27 cellular contexts compared by ENCODE assay signal in genomic region chr1:46205141-46205540, GRCh38. TPM values are rescaled to one million over a fixed set of nuclear protein-coding genes. Genes with fewer than 3 reads are reported as not detected.
DNase-seq lines count a peak whose midpoint lies in the region; ATAC-seq, FAIRE-seq and TF ChIP-seq lines count a peak whose summit lies in the region.
"Had no signal": no experiment of that assay in that cellular context is flagged by ENCODE, and none has a peak within 500 bp of the region (broad histone marks: within the 10 kb centered on the region; RNA-seq: fewer than 3 reads in every experiment).

No MANE protein-coding gene starts in this region.

- H3K27ac Mint-ChIP-seq in GM23338 = no peak overlapping the region
- H3K27ac Mint-ChIP-seq in stimulated activated effector memory CD8-positive, alpha-beta T cell treated with anti-CD3 and anti-CD28 coated beads, Interleukin-12 subunit alpha, Interleukin-12 subunit beta, amount 100 ng/mL, for 72 hours = peak overlapping the region; percentile 10
- H3K27ac Mint-ChIP-seq: activated CD4-positive, alpha-beta T cell treated with anti-CD3 and anti-CD28 coated beads for 36 hours; activated T-cell treated with anti-CD3 and anti-CD28 coated beads, Interleukin-2, amount 50 U/mL, for 72 hours; nephron progenitor cell; progenitor cell of endocrine pancreas had no signal

- H3K36me3 Mint-ChIP-seq in GM23338 (ENCODE audit: low read depth) = no peaks in the 10 kb centered on the region
- peaks cover 5% of the 10 kb centered on the region for H3K36me3 Mint-ChIP-seq in stimulated activated effector memory CD8-positive, alpha-beta T cell treated with anti-CD3 and anti-CD28 coated beads, Interleukin-12 subunit alpha, Interleukin-12 subunit beta, amount 100 ng/mL, for 72 hours

- no peaks in the 10 kb centered on the region for H3K36me3 ChIP-seq in GM23338 (ENCODE audit: insufficient read depth)
- H3K36me3 ChIP-seq in ascending aorta = peaks cover 4 to 6% of the 10 kb centered on the region in 2 donors
- peaks cover 0 to 16% of the 10 kb centered on the region in 2 donors for H3K36me3 ChIP-seq in gastroesophageal sphincter
- H3K36me3 ChIP-seq in suprapubic skin = no peaks in the 10 kb centered on the region
- H3K36me3 ChIP-seq: left lung had no signal

- TF ChIP-seq EP300 in gastroesophageal sphincter (IDR thresholded peaks at IDR 0.05) (no peak), suprapubic skin (IDR thresholded peaks at IDR 0.05) (no peak)

- H3K27me3 Mint-ChIP-seq in GM23338 (ENCODE audit: insufficient read depth, low read depth, poor library complexity) = peaks cover 20% of the 10 kb centered on the region

- ATAC-seq in GM23338 = no peak
- no peak for ATAC-seq in gastroesophageal sphincter
- ATAC-seq in stimulated activated effector memory CD8-positive, alpha-beta T cell treated with anti-CD3 and anti-CD28 coated beads, Interleukin-12 subunit alpha, Interleukin-12 subunit beta, amount 100 ng/mL, for 72 hours = no peak
- ATAC-seq: activated CD4-positive, alpha-beta T cell treated with anti-CD3 and anti-CD28 coated beads for 36 hours; activated T-cell treated with anti-CD3 and anti-CD28 coated beads, Interleukin-2, amount 50 U/mL, for 72 hours had no signal

- H4K20me1 ChIP-seq in GM23338 (replicated peaks; ENCODE audit: insufficient read depth) = no peaks in the 10 kb centered on the region

- H3K4me3 Mint-ChIP-seq in GM23338 = no peak overlapping the region
- no peak overlapping the region for H3K4me3 Mint-ChIP-seq in stimulated activated effector memory CD8-positive, alpha-beta T cell treated with anti-CD3 and anti-CD28 coated beads, Interleukin-12 subunit alpha, Interleukin-12 subunit beta, amount 100 ng/mL, for 72 hours
- H3K4me3 Mint-ChIP-seq: activated CD4-positive, alpha-beta T cell treated with anti-CD3 and anti-CD28 coated beads for 36 hours; activated T-cell treated with anti-CD3 and anti-CD28 coated beads, Interleukin-2, amount 50 U/mL, for 72 hours had no signal

- H3K79me2 ChIP-seq in GM23338 (replicated peaks; ENCODE audit: insufficient read depth) = no peaks in the 10 kb centered on the region

- H3K4me1 Mint-ChIP-seq in GM23338 = peaks cover 22% of the 10 kb centered on the region
- H3K4me1 Mint-ChIP-seq in stimulated activated effector memory CD8-positive, alpha-beta T cell treated with anti-CD3 and anti-CD28 coated beads, Interleukin-12 subunit alpha, Interleukin-12 subunit beta, amount 100 ng/mL, for 72 hours = peaks cover 7% of the 10 kb centered on the region

- H3K9me2 ChIP-seq in GM23338 (ENCODE audit: insufficient read depth) = no peaks in the 10 kb centered on the region

- intact Hi-C loops in ascending aorta (cut with DNase I) = no loop called here

- H3K4me2 ChIP-seq in GM23338 = 0 out of 2 replicates have a peak overlapping the region, but pooled peaks have one; percentile 20

- H3K9me3 ChIP-seq in ascending aorta = no peaks in the 10 kb centered on the region
- no peaks in the 10 kb centered on the region for H3K9me3 ChIP-seq in gastroesophageal sphincter
- H3K9me3 ChIP-seq in suprapubic skin = no peaks in the 10 kb centered on the region
- H3K9me3 ChIP-seq: left lung had no signal

- H3K4me1 ChIP-seq in GM23338 (ENCODE audit: insufficient read depth) (peaks cover 5% of the 10 kb centered on the region), ascending aorta (peaks cover 0 to 12% of the 10 kb centered on the region in 2 donors), gastroesophageal sphincter (peaks cover 0 to 45% (median 13%) of the 10 kb centered on the region in 3 donors), suprapubic skin (peaks cover 38% of the 10 kb centered on the region)

- no peak overlapping the region for H3K27ac ChIP-seq in GM23338 (ENCODE audit: low read depth)
- H3K27ac ChIP-seq in ascending aorta = peak overlapping the region; percentile 90 to 95
- H3K27ac ChIP-seq in gastroesophageal sphincter = peak overlapping the region in 3 of 4 donors; percentile 83 to 91 (median 89)
- H3K27ac ChIP-seq in suprapubic skin = no peak overlapping the region
- H3K27ac ChIP-seq: left lung had no signal

- no peak for TF ChIP-seq POLR2A in gastroesophageal sphincter (IDR thresholded peaks at IDR 0.05)
- no peak for TF ChIP-seq POLR2A in GM12892 (IDR thresholded peaks at IDR 0.05; ENCODE audit: low read depth, low read length)
- no peak for TF ChIP-seq POLR2A in suprapubic skin (IDR thresholded peaks at IDR 0.05)

- no peak overlapping the region for H2AFZ ChIP-seq in GM23338

- FAIRE-seq in GM12892 (lab: Jason Lieb, UNC) = no peak

- H3K27me3 ChIP-seq in GM23338 (ENCODE audit: insufficient read depth) = 0 out of 2 replicates have a peak, but pooled peaks cover 5% of the 10 kb centered on the region
- H3K27me3 ChIP-seq in ascending aorta = no peaks in the 10 kb centered on the region
- no peaks in the 10 kb centered on the region for H3K27me3 ChIP-seq in gastroesophageal sphincter
- no peaks in the 10 kb centered on the region for H3K27me3 ChIP-seq in suprapubic skin

- 0 out of 2 replicates have a peak, but pooled peaks cover 5% of the 10 kb centered on the region for H3F3A ChIP-seq in GM23338 (replicated peaks; ENCODE audit: low read depth)

- H3K9me3 Mint-ChIP-seq in GM23338 = no peaks in the 10 kb centered on the region
- H3K9me3 Mint-ChIP-seq in stimulated activated effector memory CD8-positive, alpha-beta T cell treated with anti-CD3 and anti-CD28 coated beads, Interleukin-12 subunit alpha, Interleukin-12 subunit beta, amount 100 ng/mL, for 72 hours = no peaks in the 10 kb centered on the region
- H3K9me3 Mint-ChIP-seq: activated T-cell treated with anti-CD3 and anti-CD28 coated beads, Interleukin-2, amount 50 U/mL, for 72 hours; nephron progenitor cell; stimulated activated naive B cell treated with anti-CD40 and anti-IgM and Interleukin-4, amounts not matched to agents 10 μg/mL and 1 μg/mL and 100 μg/mL, for 72 hours had no signal

- H3K4me3 ChIP-seq in GM23338 (no peak overlapping the region), ascending aorta (peak overlapping the region; percentile 83 to 87), gastroesophageal sphincter (peak overlapping the region in 1 of 2 donors; percentile 90), suprapubic skin (no peak overlapping the region)
- H3K4me3 ChIP-seq: left lung had no signal

- WGBS in gastroesophageal sphincter (ENCODE audit: low coverage in 1 of 2), 2 donors = 53 to 71% methylated on average over 2 to 3 of the region's 3 CpGs
- WGBS in suprapubic skin = 59% methylated on average over 3 of the region's 3 CpGs

- TF ChIP-seq CTCF in GM23338 (conservative IDR thresholded peaks at IDR 0.05; ENCODE audit: low read depth in 2 of 2) (no peak), ascending aorta (IDR thresholded peaks at IDR 0.05) (no peak), gastroesophageal sphincter (IDR thresholded peaks at IDR 0.05) (no peak), suprapubic skin (IDR thresholded peaks at IDR 0.05) (no peak)

- DNase-seq in GM23338 (ENCODE audit: low spot score) (no peak), ascending aorta (ENCODE audit: low spot score in 2 of 2) (no peak), GM12892 (ENCODE audit: insufficient read length) (no peak), GM19238 (ENCODE audit: insufficient read length, low spot score) (no peak), epidermal melanocyte (ENCODE audit: insufficient read length, low spot score) (no peak), suprapubic skin (ENCODE audit: low spot score in 2 of 2) (no peak)
- no peak for DNase-seq in stimulated activated effector memory CD8-positive, alpha-beta T cell treated with anti-CD3 and anti-CD28 coated beads, Interleukin-12 subunit alpha, Interleukin-12 subunit beta, amount 100 ng/mL, for 72 hours (ENCODE audit: low spot score in 2 of 2)
- DNase-seq: activated CD4-positive, alpha-beta T cell treated with anti-CD3 and anti-CD28 coated beads for 36 hours; activated naive CD4-positive, alpha-beta T cell treated with anti-CD3 and anti-CD28 coated beads, Interleukin-2, amount 50 U/mL, for 16 hours; activated T-cell treated with anti-CD3 and anti-CD28 coated beads, Interleukin-2, amount 50 U/mL, for 72 hours; effector memory CD4-positive, alpha-beta T cell; Kasumi-1; left lung; NCI-H1048; NCI-H187 treated with DMSO at 0.1 percent for 48 hours; NCI-H774; nephron progenitor cell; OCI-M1; SHP77 treated with DMSO at 0.1 percent for 48 hours; stimulated activated naive B cell treated with anti-CD40 and anti-IgM and Interleukin-4, amounts not matched to agents 10 μg/mL and 1 μg/mL and 100 μg/mL, for 72 hours had no signal

RNA-seq across cellular contexts. Expression of gene LURAP1, which starts 2.0 kb away (rescaled TPM):
- total RNA-seq in GM23338 (2014; rRNA removed; shearing (Covaris generic)) = 3.5 and 5.0 TPM in 2 replicates
- 1.3 and 1.8 TPM in 2 replicates for polyA plus RNA-seq in GM23338 (2016; fragmentation: Nextera tagmentation; extraction: Ambion mirVana)
- total RNA-seq in ascending aorta (7.2 TPM), gastroesophageal sphincter (10 to 100 TPM in 2 of 4 donors, 1 to 10 TPM in 2; 6.7 to 16.2 (median 9.9) TPM), suprapubic skin (10 to 100 TPM in 1 of 4 donors, 1 to 10 TPM in 3; 2.6 to 12.6 (median 4.7) TPM)
- not detected for polyA plus RNA-seq in GM12892 (2012; ENCODE audit: missing spikeins)
- total RNA-seq: Daoy had no signal
- polyA plus RNA-seq: CD14-positive monocyte had no signal

RNA-seq across cellular contexts. Expression of gene POMGNT1, which starts 6.9 kb away (rescaled TPM):
- total RNA-seq in GM23338 (2014; rRNA removed; shearing (Covaris generic)) = 32.1 and 33.2 TPM in 2 replicates
- polyA plus RNA-seq in GM23338 (2016; fragmentation: Nextera tagmentation; extraction: Ambion mirVana) = 23.0 and 24.3 TPM in 2 replicates
- total RNA-seq in ascending aorta (122 TPM), gastroesophageal sphincter (10 to 100 TPM; 31.0 to 50.4 (median 38.2) TPM), suprapubic skin (10 to 100 TPM; 36.2 to 59.2 (median 47.7) TPM)
- 28.0 TPM for polyA plus RNA-seq in GM12892 (2012; ENCODE audit: missing spikeins)

RNA-seq across cellular contexts. Expression of gene P3R3URF, which starts 28.9 kb away (rescaled TPM):
- not detected in 2 replicates for total RNA-seq in GM23338 (2014; rRNA removed; shearing (Covaris generic))
- not detected in 2 replicates for polyA plus RNA-seq in GM23338 (2016; fragmentation: Nextera tagmentation; extraction: Ambion mirVana)
- total RNA-seq in ascending aorta (not detected), gastroesophageal sphincter (not detected), suprapubic skin (not detected)
- polyA plus RNA-seq in GM12892 (2012; ENCODE audit: missing spikeins) = not detected
- total RNA-seq: activated CD4-positive, alpha-beta T cell treated with anti-CD3 and anti-CD28 coated beads for 36 hours; activated CD8-positive, alpha-beta memory T cell treated with anti-CD3 and anti-CD28 coated beads for 36 hours; activated T-cell treated with anti-CD3 and anti-CD28 coated beads, Interleukin-2, amount 50 U/mL, for 72 hours; Daoy; fibroblast of lung; left lung; progenitor cell of endocrine pancreas; ureter had no signal
- polyA plus RNA-seq: CD14-positive monocyte, fibroblast of lung had no signal

RNA-seq across cellular contexts. Expression of gene TSPAN1, which starts 30.3 kb away (rescaled TPM):
- not detected in 2 replicates for total RNA-seq in GM23338 (2014; rRNA removed; shearing (Covaris generic))
- not detected in 2 replicates for polyA plus RNA-seq in GM23338 (2016; fragmentation: Nextera tagmentation; extraction: Ambion mirVana)
- total RNA-seq in ascending aorta (8.9 TPM), gastroesophageal sphincter (10 to 100 TPM in 1 of 4 donors, 1 to 10 TPM in 3; 1.0 to 11.0 (median 1.7) TPM), suprapubic skin (1 to 10 TPM; 2.1 to 7.8 (median 3.3) TPM)
- 0.34 TPM for polyA plus RNA-seq in GM12892 (2012; ENCODE audit: missing spikeins)
- total RNA-seq: activated CD4-positive, alpha-beta T cell treated with anti-CD3 and anti-CD28 coated beads for 36 hours; activated CD8-positive, alpha-beta memory T cell treated with anti-CD3 and anti-CD28 coated beads for 36 hours; Daoy had no signal
- polyA plus RNA-seq: CD14-positive monocyte had no signal

RNA-seq across cellular contexts. Expression of gene RAD54L, which starts 42.4 kb away (rescaled TPM):
- total RNA-seq in GM23338 (2014; rRNA removed; shearing (Covaris generic)) = 32.5 and 48.1 TPM in 2 replicates
- 26.4 TPM in 2 replicates for polyA plus RNA-seq in GM23338 (2016; fragmentation: Nextera tagmentation; extraction: Ambion mirVana)
- total RNA-seq in ascending aorta (not detected), gastroesophageal sphincter (1 to 10 TPM in 1 of 4 donors, not detected in 3; 9.2 TPM), suprapubic skin (1 to 10 TPM; 1.1 to 6.1 (median 2.1) TPM)
- 16.1 TPM for polyA plus RNA-seq in GM12892 (2012; ENCODE audit: missing spikeins)
- polyA plus RNA-seq: CD14-positive monocyte had no signal

Comparison
In these comparisons a context has a peak if more than half of its experiments do, and no peak if none do; other contexts are left out.
1. H3K27ac ChIP-seq: peak in ascending aorta (2 of 2) and gastroesophageal sphincter (3 of 4); none in GM23338 (single experiment) and suprapubic skin (single experiment).
2. H3K4me3 ChIP-seq: peak in ascending aorta (2 of 2); none in GM23338 (single experiment) and suprapubic skin (single experiment).